1 cellular context compared by ENCODE assay signal in genomic region chr1:40785446-40785845, GRCh38.
TF ChIP-seq lines count a peak whose summit lies in the region.

No MANE protein-coding gene starts in this region.

TF ChIP-seq in HepG2, 621 proteins besides CTCF, POLR2A, EP300 and RAD21 (continued from another document):
- TF ChIP-seq KDM4B (CRISPR knock-in tag; IDR thresholded peaks at IDR 0.05) (no peak), ZNF350 (CRISPR knock-in tag; IDR thresholded peaks at IDR 0.05; ENCODE audit: borderline replicate concordance, low read depth) (no peak)
